ENCODE assay signal across 32 cellular contexts in genomic region chr17:8402921-8403536, GRCh38. TPM values are rescaled to one million over a fixed set of nuclear protein-coding genes. Genes with fewer than 3 reads are reported as not detected.
"Had no signal": no experiment of that assay in that cellular context is flagged by ENCODE, and none has a peak within 500 bp of the region (broad histone marks: within the 10 kb centered on the region; RNA-seq: fewer than 3 reads in every experiment).

No MANE protein-coding gene starts in this region.

- H3K4me1 ChIP-seq: heart right ventricle, left lung, prostate gland, sigmoid colon, testis, tibial artery, upper lobe of left lung had no signal

- H3K4me3 Mint-ChIP-seq: naive thymus-derived CD4-positive, alpha-beta T cell; nephron; stimulated activated memory B cell treated with anti-CD40 and anti-IgM and Interleukin-4, amounts not matched to agents 10 μg/mL and 1 μg/mL and 100 μg/mL, for 72 hours had no signal

- FAIRE-seq: colon, islet of Langerhans, urothelium cell line had no signal

- H3K27me3 ChIP-seq: testis, upper lobe of left lung had no signal

- H3K4me3 ChIP-seq: esophagus squamous epithelium, heart right ventricle, left lung, prostate gland, sigmoid colon, testis, tibial artery, upper lobe of left lung had no signal

- H3K27ac ChIP-seq: esophagus squamous epithelium, heart right ventricle, left lung, prostate gland, sigmoid colon, testis, tibial artery, upper lobe of left lung had no signal

- DNase-seq: effector memory CD4-positive, alpha-beta T cell; erythroblast; esophagus squamous epithelium; foreskin melanocyte; glutamatergic neuron; heart right ventricle; hippocampal formation; left cardiac atrium; left lung; mesenchymal stem cell; midbrain; naive thymus-derived CD4-positive, alpha-beta T cell; nucleus accumbens; right cardiac atrium; sigmoid colon; stimulated activated CD4-positive, alpha-beta T cell treated with anti-CD3 and anti-CD28 coated beads, Interleukin-2, amount 100 ng/mL, for 24 hours; stimulated activated CD4-positive, alpha-beta T cell treated with anti-CD3 and anti-CD28 coated beads, Interleukin-4, amount 100 ng/mL, for 24 hours; stimulated activated naive CD8-positive, alpha-beta T cell treated with anti-CD3 and anti-CD28 coated beads, Interleukin-15, Interleukin-2, amounts not matched to agents 100 U/mL and 50 U/mL, for 24 hours; substantia nigra; tibial artery; upper lobe of left lung had no signal

- ATAC-seq: heart right ventricle; left cardiac atrium; left lung; naive thymus-derived CD4-positive, alpha-beta T cell; right cardiac atrium; stimulated activated memory B cell treated with anti-CD40 and anti-IgM and Interleukin-4, amounts not matched to agents 10 μg/mL and 1 μg/mL and 100 μg/mL, for 72 hours; stimulated activated naive CD8-positive, alpha-beta T cell treated with anti-CD3 and anti-CD28 coated beads, Interleukin-15, Interleukin-2, amounts not matched to agents 100 U/mL and 50 U/mL, for 24 hours had no signal

- H3K36me3 ChIP-seq: esophagus squamous epithelium, heart right ventricle, left lung, prostate gland, sigmoid colon, tibial artery, upper lobe of left lung had no signal

- H3K27ac Mint-ChIP-seq: nephron; stimulated activated memory B cell treated with anti-CD40 and anti-IgM and Interleukin-4, amounts not matched to agents 10 μg/mL and 1 μg/mL and 100 μg/mL, for 72 hours had no signal

- H3K36me3 Mint-ChIP-seq: stimulated activated memory B cell treated with anti-CD40 and anti-IgM and Interleukin-4, amounts not matched to agents 10 μg/mL and 1 μg/mL and 100 μg/mL, for 72 hours had no signal

- H3K9me3 Mint-ChIP-seq: nephron; stimulated activated memory B cell treated with anti-CD40 and anti-IgM and Interleukin-4, amounts not matched to agents 10 μg/mL and 1 μg/mL and 100 μg/mL, for 72 hours had no signal

- H3K4me1 Mint-ChIP-seq: naive thymus-derived CD4-positive, alpha-beta T cell; nephron; stimulated activated memory B cell treated with anti-CD40 and anti-IgM and Interleukin-4, amounts not matched to agents 10 μg/mL and 1 μg/mL and 100 μg/mL, for 72 hours had no signal

- H3K9me3 ChIP-seq: esophagus squamous epithelium, heart right ventricle, left lung, prostate gland, sigmoid colon, testis, tibial artery, upper lobe of left lung had no signal

RNA-seq across cellular contexts. Expression of gene RNF222, which starts 5.4 kb away (rescaled TPM):
- total RNA-seq: heart right ventricle, kidney epithelial cell, left cardiac atrium, left lung, mucosa of gallbladder, osteocyte, prostate gland, right cardiac atrium, sigmoid colon, skeletal muscle tissue, upper lobe of left lung had no signal
